Comparison of ENCODE assay signal across 31 cellular contexts in the genomic region with DNA sequence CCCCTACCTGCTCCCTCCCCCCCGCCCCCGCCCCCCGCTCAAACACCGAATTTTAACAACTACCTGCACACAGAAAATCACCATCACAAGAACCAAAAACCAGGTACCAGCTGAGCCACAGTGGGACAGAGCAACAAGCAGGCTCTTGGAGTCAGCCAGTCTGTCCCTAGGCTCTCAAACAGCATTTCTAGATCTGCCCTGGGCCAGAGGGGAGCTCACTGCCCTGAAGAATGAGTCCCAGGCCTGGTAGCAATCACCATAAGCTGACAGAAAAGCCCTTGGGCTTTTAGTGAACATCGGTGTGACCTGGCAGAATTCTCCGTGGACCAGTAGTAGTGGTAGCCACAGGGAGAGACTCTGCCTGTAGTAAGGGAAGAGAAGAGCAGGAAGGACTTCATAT. TPM values are rescaled to one million over a fixed set of nuclear protein-coding genes. Genes with fewer than 3 reads are reported as not detected.
"Had no signal": no experiment of that assay in that cellular context is flagged by ENCODE, and none has a peak within 500 bp of the region (broad histone marks: within the 10 kb centered on the region; RNA-seq: fewer than 3 reads in every experiment).

No MANE protein-coding gene starts in this region.

- H3K9ac ChIP-seq: parathyroid adenoma had no signal

- H3K4me3 ChIP-seq: dorsolateral prefrontal cortex, esophagus muscularis mucosa, gastroesophageal sphincter, heart left ventricle, hepatocyte, left ventricle myocardium inferior, lower lobe of right lung, right lobe of liver, suprapubic skin, transverse colon, upper lobe of right lung, uterus had no signal

- FAIRE-seq: colon, endothelial cell of umbilical vein, islet of Langerhans, small intestine had no signal

- H3K9me3 ChIP-seq: esophagus muscularis mucosa, gastroesophageal sphincter, left ventricle myocardium inferior, lower lobe of right lung, neutrophil, right lobe of liver, suprapubic skin, transverse colon, upper lobe of right lung, uterus had no signal

- H3K36me3 ChIP-seq: esophagus muscularis mucosa, gastroesophageal sphincter, heart left ventricle, left ventricle myocardium inferior, lower lobe of right lung, neutrophil, right lobe of liver, suprapubic skin, transverse colon, upper lobe of right lung, uterus had no signal

- DNase-seq: dorsolateral prefrontal cortex; effector CD8-positive, alpha-beta T cell; foreskin keratinocyte; heart left ventricle; kidney glomerular epithelial cell; left colon; left ventricle myocardium inferior; lower lobe of right lung; natural killer cell; right lobe of liver; small intestine; stimulated activated CD4-positive, alpha-beta T cell treated with anti-CD3 and anti-CD28 coated beads, Interleukin-15, amount 100 ng/mL, for 24 hours; stimulated activated CD4-positive, alpha-beta T cell treated with anti-CD3 and anti-CD28 coated beads, Interleukin-4, amount 100 ng/mL, for 1 hour; stimulated activated CD8-positive, alpha-beta memory T cell treated with anti-CD3 and anti-CD28 coated beads, Interleukin-4, amount 100 ng/mL, for 48 hours; stimulated activated naive CD4-positive, alpha-beta T cell; stimulated activated naive CD8-positive, alpha-beta T cell treated with anti-CD3 and anti-CD28 coated beads, Interleukin-15, amount 100 ng/mL, for 72 hours; transverse colon; upper lobe of right lung; uterus had no signal

- H3K4me1 ChIP-seq: esophagus muscularis mucosa, foreskin keratinocyte, gastroesophageal sphincter, heart left ventricle, left ventricle myocardium inferior, lower lobe of right lung, parathyroid adenoma, right lobe of liver, suprapubic skin, transverse colon, upper lobe of right lung, uterus had no signal

- H3K27me3 ChIP-seq: dorsolateral prefrontal cortex, esophagus muscularis mucosa, foreskin keratinocyte, gastroesophageal sphincter, heart left ventricle, hepatocyte, neutrophil, right lobe of liver, suprapubic skin, transverse colon, upper lobe of right lung, uterus had no signal

- ATAC-seq: foreskin keratinocyte; gastroesophageal sphincter; heart left ventricle; left colon; lower lobe of right lung; natural killer cell; right lobe of liver; stimulated activated naive CD8-positive, alpha-beta T cell treated with anti-CD3 and anti-CD28 coated beads, Interleukin-15, amount 100 ng/mL, for 72 hours; upper lobe of right lung had no signal

- H3K27ac ChIP-seq: dorsolateral prefrontal cortex, esophagus muscularis mucosa, foreskin keratinocyte, gastroesophageal sphincter, heart left ventricle, hepatocyte, left ventricle myocardium inferior, lower lobe of right lung, neutrophil, parathyroid adenoma, right lobe of liver, suprapubic skin, transverse colon, upper lobe of right lung, uterus had no signal

RNA-seq across cellular contexts. Expression of a gene that starts 58.3 kb away (rescaled TPM):
- total RNA-seq: endothelial cell of umbilical vein, epithelial cell of proximal tubule, esophagus muscularis mucosa, fibroblast of lung, foreskin keratinocyte, left colon, mononuclear cell, natural killer cell, right lobe of liver, transverse colon had no signal
- polyA plus RNA-seq: endothelial cell of umbilical vein, foreskin keratinocyte, hepatocyte had no signal
